18 cellular contexts compared by ENCODE assay signal in genomic region chr4:8641256-8641655, GRCh38. TPM values are rescaled to one million over a fixed set of nuclear protein-coding genes. Genes with fewer than 3 reads are reported as not detected.
"Had no signal": no experiment of that assay in that cellular context is flagged by ENCODE, and none has a peak within 500 bp of the region (broad histone marks: within the 10 kb centered on the region; RNA-seq: fewer than 3 reads in every experiment).

No MANE protein-coding gene starts in this region.

- H3K9me3 Mint-ChIP-seq: activated naive CD8-positive, alpha-beta T cell treated with anti-CD3 and anti-CD28 coated beads, Interleukin-2, amount 10 ng/mL, durations not matched to agents 7 days and 5 days; activated T-cell treated with anti-CD3 and anti-CD28 coated beads, Interleukin-2, amount 50 U/mL, for 24 hours; dendritic cell treated with granulocyte-macrophage colony-stimulating factor and Interleukin-4, amounts not matched to agents 40 ng/mL and 50 ng/mL, for 4 days had no signal

- H3K4me3 Mint-ChIP-seq: activated naive CD8-positive, alpha-beta T cell treated with anti-CD3 and anti-CD28 coated beads, Interleukin-2, amount 10 ng/mL, durations not matched to agents 7 days and 5 days; activated T-cell treated with anti-CD3 and anti-CD28 coated beads, Interleukin-2, amount 50 U/mL, for 24 hours; dendritic cell treated with granulocyte-macrophage colony-stimulating factor and Interleukin-4, amounts not matched to agents 40 ng/mL and 50 ng/mL, for 4 days; naive B cell had no signal

- H3K4me1 Mint-ChIP-seq: activated naive CD8-positive, alpha-beta T cell treated with anti-CD3 and anti-CD28 coated beads, Interleukin-2, amount 10 ng/mL, durations not matched to agents 7 days and 5 days; naive B cell had no signal

- H3K9me3 ChIP-seq: uterus had no signal

- H3K27me3 Mint-ChIP-seq: activated naive CD8-positive, alpha-beta T cell treated with anti-CD3 and anti-CD28 coated beads, Interleukin-2, amount 10 ng/mL, durations not matched to agents 7 days and 5 days; activated T-cell treated with anti-CD3 and anti-CD28 coated beads, Interleukin-2, amount 50 U/mL, for 24 hours had no signal

- ATAC-seq: SK-N-SH treated with all-trans-retinoic acid at 6 μM for 48 hours had no signal

- H3K27me3 ChIP-seq: uterus had no signal

- H3K36me3 ChIP-seq: uterus had no signal

- H3K4me3 ChIP-seq: uterus had no signal

- H3K27ac Mint-ChIP-seq: activated naive CD8-positive, alpha-beta T cell treated with anti-CD3 and anti-CD28 coated beads, Interleukin-2, amount 10 ng/mL, durations not matched to agents 7 days and 5 days; activated T-cell treated with anti-CD3 and anti-CD28 coated beads, Interleukin-2, amount 50 U/mL, for 24 hours; dendritic cell treated with granulocyte-macrophage colony-stimulating factor and Interleukin-4, amounts not matched to agents 40 ng/mL and 50 ng/mL, for 4 days had no signal

- H3K4me1 ChIP-seq: uterus had no signal

- DNase-seq: activated CD4-positive, alpha-beta T cell treated with anti-CD3 and anti-CD28 coated beads for 1 hour; activated CD4-positive, alpha-beta T cell treated with anti-CD3 and anti-CD28 coated beads, Interleukin-2, amount 50 U/mL, for 48 hours; activated gamma-delta T cell treated with Interleukin-2 at 50 U/mL for 16 hours; activated T-cell treated with anti-CD3 and anti-CD28 coated beads, Interleukin-2, amount 50 U/mL, for 24 hours; anterior cingulate cortex; cerebellar nuclear complex; effector memory CD4-positive, alpha-beta T cell; foreskin fibroblast; glutamatergic neuron; kidney glomerular epithelial cell; naive B cell; stimulated activated CD4-positive, alpha-beta T cell treated with anti-CD3 and anti-CD28 coated beads, Interleukin-1b, Interleukin-23, amount 100 ng/mL, for 48 hours; uterus had no signal

- H3K36me3 Mint-ChIP-seq: activated naive CD8-positive, alpha-beta T cell treated with anti-CD3 and anti-CD28 coated beads, Interleukin-2, amount 10 ng/mL, durations not matched to agents 7 days and 5 days; naive B cell had no signal

- H3K27ac ChIP-seq: uterus had no signal

RNA-seq across cellular contexts. Expression of gene CPZ, which starts 48.7 kb away (rescaled TPM):
- total RNA-seq: activated naive CD8-positive, alpha-beta T cell treated with anti-CD3 and anti-CD28 coated beads, Interleukin-2, amount 10 ng/mL, durations not matched to agents 7 days and 5 days; lung microvascular endothelial cell; T-helper 1 cell treated with Interleukin-12 subunit alpha and Interleukin-12 subunit beta and Interleukin-4 antibody, amounts not matched to agents 30 ng/mL and 1 ng/mL, for 36 hours had no signal
